1 cellular context compared by ENCODE assay signal in genomic region chr5:87268970-87269377, GRCh38.
TF ChIP-seq lines count a peak whose summit lies in the region.

No MANE protein-coding gene starts in this region.

TF ChIP-seq in K562, 482 proteins besides CTCF, POLR2A, EP300 and RAD21 (continued from another document):
- TF ChIP-seq ZBTB12 (CRISPR knock-in tag; IDR thresholded peaks at IDR 0.05) (no peak), IRF1 (CRISPR knock-in tag; IDR thresholded peaks at IDR 0.05; ENCODE audit: borderline replicate concordance) (no peak), TAF1 (IDR thresholded peaks at IDR 0.05; ENCODE audit: control insufficient read depth, extremely low read depth, insufficient read depth, low read length, severe bottlenecking) (no peak), ZNF324 (CRISPR knock-in tag; IDR thresholded peaks at IDR 0.05) (no peak), MCM5 (IDR thresholded peaks at IDR 0.05; ENCODE audit: low read depth) (no peak), SIN3A (IDR thresholded peaks at IDR 0.05; ENCODE audit: borderline replicate concordance in 2 of 2, control insufficient read depth in 1 of 2, low read depth in 2 of 2, low read length in 2 of 2) (no peak), CHD7 (IDR thresholded peaks at IDR 0.05; ENCODE audit: low read depth, low read length) (no peak), HMGN3 (IDR thresholded peaks at IDR 0.05; ENCODE audit: borderline replicate concordance, extremely low read depth, insufficient read length, low read depth, low read length) (no peak), ZFP91 (CRISPR knock-in tag; IDR thresholded peaks at IDR 0.05) (no peak), E2F3 (CRISPR knock-in tag; IDR thresholded peaks at IDR 0.05) (no peak), PTRF (tag; IDR thresholded peaks at IDR 0.05) (no peak)
